ENCODE assay signal across 22 cellular contexts in the genomic region with DNA sequence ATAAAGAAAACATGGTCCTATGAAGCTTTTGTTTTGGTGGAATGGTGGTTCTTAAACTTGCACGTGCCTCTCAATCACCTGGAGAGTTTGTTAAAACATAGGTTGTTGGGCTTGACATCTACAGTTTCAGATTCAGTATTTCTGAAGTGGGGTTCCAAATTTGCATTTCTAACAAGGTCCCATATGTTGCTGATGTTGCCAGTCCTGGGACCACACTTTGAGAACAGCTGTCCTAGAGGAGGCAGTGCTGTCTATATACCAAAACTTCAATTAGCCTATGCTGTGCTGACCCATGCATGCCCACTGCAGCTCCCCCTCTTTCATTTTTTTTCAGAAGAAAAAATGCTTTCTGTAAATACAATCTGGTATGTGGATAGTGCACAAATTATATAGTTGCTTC. TPM values are rescaled to one million over a fixed set of nuclear protein-coding genes. Genes with fewer than 3 reads are reported as not detected.
DNase-seq lines count a peak whose midpoint lies in the region; ATAC-seq, FAIRE-seq and TF ChIP-seq lines count a peak whose summit lies in the region.
"Had no signal": no experiment of that assay in that cellular context is flagged by ENCODE, and none has a peak within 500 bp of the region (broad histone marks: within the 10 kb centered on the region; RNA-seq: fewer than 3 reads in every experiment).

No MANE protein-coding gene starts in this region.

- H3K36me3 ChIP-seq in GM12878 (ENCODE audit: control insufficient read depth in 2 of 2, insufficient read depth in 2 of 2, low read length in 1 of 2) = peaks cover 0 to 3% of the 10 kb centered on the region in 2 experiments; a peak in 1 of 4 replicates
- H3K36me3 ChIP-seq in transverse colon = no peaks in the 10 kb centered on the region
- H3K36me3 ChIP-seq in sigmoid colon = no peaks in the 10 kb centered on the region
- H3K36me3 ChIP-seq: upper lobe of left lung had no signal

- FAIRE-seq in GM12878 (lab: Jason Lieb, UNC) = no peak

- H3K27ac ChIP-seq in GM12878 (ENCODE audit: control insufficient read depth, insufficient read depth) (no peak overlapping the region), transverse colon (no peak overlapping the region), sigmoid colon (no peak overlapping the region)
- H3K27ac ChIP-seq: hepatocyte, upper lobe of left lung, VCaP had no signal

- CTCF ChIA-PET in GM12878 (lab: Yijun Ruan, JAX) = interaction anchor here (0.5 to 1.2 kb wide), 7 partner anchors 9 to 571 kb away, joined by 3 read pairs; no protein-coding TSS in a partner anchor

- H3K4me3 ChIP-seq in GM12878 (no peak overlapping the region), transverse colon (no peak overlapping the region), sigmoid colon (no peak overlapping the region)
- H3K4me3 ChIP-seq: hepatocyte, lung, upper lobe of left lung had no signal

- no peaks in the 10 kb centered on the region for H3K27me3 ChIP-seq in GM12878 (replicated peaks in 1 of 2; ENCODE audit: control insufficient read depth in 2 of 2, insufficient read depth in 2 of 2, low read length in 1 of 2)
- no peaks in the 10 kb centered on the region for H3K27me3 ChIP-seq in transverse colon
- no peaks in the 10 kb centered on the region for H3K27me3 ChIP-seq in sigmoid colon
- H3K27me3 ChIP-seq: hepatocyte, upper lobe of left lung had no signal

- TF ChIP-seq RAD21 in GM12878 (IDR thresholded peaks at IDR 0.05; ENCODE audit: insufficient read depth, low read depth, low read length) = no peak

- H3K9ac ChIP-seq in GM12878 (ENCODE audit: control insufficient read depth, insufficient read depth, low read length) = no peak overlapping the region

- ATAC-seq in GM19397 (IDR thresholded peaks at IDR 0.05; ENCODE audit: unreplicated experiment) = peak; percentile 71
- peak; percentile 71 for ATAC-seq in HG03045 (IDR thresholded peaks at IDR 0.05; ENCODE audit: unreplicated experiment)
- peak; percentile 68 for ATAC-seq in GM12878
- ATAC-seq in GM19351 (IDR thresholded peaks at IDR 0.05; ENCODE audit: unreplicated experiment) = no peak
- ATAC-seq: right cardiac atrium; stimulated activated naive CD8-positive, alpha-beta T cell treated with anti-CD3 and anti-CD28 coated beads, Interleukin-15, Interleukin-2, amounts not matched to agents 100 U/mL and 50 U/mL, for 24 hours; T-cell had no signal

- RAD21 ChIA-PET in GM12878 (lab: Charles Lee; ENCODE audit: unreplicated experiment) = interaction anchor here (1.3 to 1.6 kb wide), 3 partner anchors 19 to 108 kb away, joined by 3 to 4 read pairs (median 4); no protein-coding TSS in a partner anchor

- intact Hi-C loops in GM12878 (cut with micrococcal nuclease; ENCODE audit: unreplicated experiment) (no loop called here), transverse colon (cut with DNase I; ENCODE audit: low total_unique reads) (no loop called here), sigmoid colon (cut with DNase I) (no loop called here)

- POLR2A ChIA-PET in GM12878 (lab: Charles Lee) = no interaction called here

- WGBS in GM12878 (ENCODE audit: insufficient coverage, insufficient replicate concordance, low lambda C conversion rate, missing lambda C conversion rate) = 100% methylated on average over 1 of the region's 1 CpG
- WGBS in transverse colon (ENCODE audit: low coverage in 1 of 2), 2 donors = 73 to 76% methylated on average over 1 of the region's 1 CpG
- WGBS in sigmoid colon, 2 donors = 81 to 83% methylated on average over 1 of the region's 1 CpG

- SMC1A ChIA-PET in GM12878 (lab: Charles Lee; ENCODE audit: uncharacterized antibody, unreplicated experiment) = interaction anchor here (0.8 to 2.8 kb wide), 8 partner anchors 10 to 122 kb away, joined by 3 to 15 read pairs (median 4); no protein-coding TSS in a partner anchor

- no peak overlapping the region for H3K4me2 ChIP-seq in GM12878 (ENCODE audit: control insufficient read depth, insufficient read depth)
- H3K4me2 ChIP-seq: hepatocyte had no signal

- TF ChIP-seq EP300 in GM12878 (IDR thresholded peaks at IDR 0.05; ENCODE audit: borderline replicate concordance in 1 of 2, control insufficient read depth in 1 of 2, low read depth in 2 of 2, low read length in 2 of 2) (no peak), transverse colon (IDR thresholded peaks at IDR 0.05; ENCODE audit: low read depth) (no peak), sigmoid colon (IDR thresholded peaks at IDR 0.05) (no peak)

- H3K4me1 ChIP-seq in GM12878 (ENCODE audit: control insufficient read depth, insufficient read depth, low read length) = no peaks in the 10 kb centered on the region
- H3K4me1 ChIP-seq in transverse colon = no peaks in the 10 kb centered on the region
- H3K4me1 ChIP-seq in sigmoid colon = no peaks in the 10 kb centered on the region
- H3K4me1 ChIP-seq: upper lobe of left lung had no signal

- H4K20me1 ChIP-seq in GM12878 (ENCODE audit: control insufficient read depth, insufficient read depth) = no peaks in the 10 kb centered on the region

- TF ChIP-seq POLR2A in GM12878 (IDR thresholded peaks at IDR 0.05; ENCODE audit: low read depth, low read length) = no peak
- TF ChIP-seq POLR2A in transverse colon (IDR thresholded peaks at IDR 0.05) = no peak
- no peak for TF ChIP-seq POLR2A in sigmoid colon (IDR thresholded peaks at IDR 0.05)

- H3K79me2 ChIP-seq in GM12878 (ENCODE audit: control insufficient read depth, insufficient read depth, low read length) = peaks cover 4% of the 10 kb centered on the region

- DNase-seq in DMS 273 treated with DMSO at 0.1 percent for 48 hours (lab: John Stamatoyannopoulos, UW) (peak; percentile 50), GM12878 (ENCODE audit: low read depth, low spot score) (no peak), transverse colon (no peak), sigmoid colon (no peak), foreskin melanocyte (no peak)
- DNase-seq: activated CD4-positive, alpha-beta T cell treated with anti-CD3 and anti-CD28 coated beads, Interleukin-2, amount 50 U/mL, for 48 hours; activated naive CD4-positive, alpha-beta T cell treated with anti-CD3 and anti-CD28 coated beads for 36 hours; aorta; CD4-positive, alpha-beta T cell; cerebellar nuclear complex; Karpas-422; NCI-H345; right cardiac atrium; stimulated activated naive CD8-positive, alpha-beta T cell treated with anti-CD3 and anti-CD28 coated beads, Interleukin-15, Interleukin-2, amounts not matched to agents 100 U/mL and 50 U/mL, for 24 hours; T-cell; upper lobe of left lung had no signal

- no peak overlapping the region for H2AFZ ChIP-seq in GM12878 (ENCODE audit: control insufficient read depth, low read depth, low read length)
- H2AFZ ChIP-seq: hepatocyte had no signal

- in situ Hi-C loops in GM12878 (cut with MboI) = no loop called here
- in situ Hi-C loops in transverse colon (cut with MboI; ENCODE audit: low pct_ligation_motif_present in 1 of 4, low pct_unique_long_range_greater_than_20kb in 1 of 4, low sequenced_read_pairs in 3 of 4) = no loop called here

- BruUV-seq in GM12878 (replicated peaks; lab: Mats Ljungman, UMichigan) = no TSS peak

- TF ChIP-seq CTCF in GM12878 (IDR thresholded peaks at IDR 0.05 in 2 of 3, conservative IDR thresholded peaks at IDR 0.05 in 1 of 3; ENCODE audit: control insufficient read depth in 2 of 3, extremely low read depth in 1 of 3, insufficient read depth in 1 of 3, low read depth in 3 of 3, low read length in 3 of 3) (no peak), transverse colon (IDR thresholded peaks at IDR 0.05) (no peak), sigmoid colon (IDR thresholded peaks at IDR 0.05) (no peak)

- peaks cover 5% of the 10 kb centered on the region; the same call in 2 of the 3 replicates for H3K9me3 ChIP-seq in GM12878 (replicated peaks; ENCODE audit: control insufficient read depth, insufficient read depth, low read length)
- H3K9me3 ChIP-seq in transverse colon = no peaks in the 10 kb centered on the region
- no peaks in the 10 kb centered on the region for H3K9me3 ChIP-seq in sigmoid colon
- H3K9me3 ChIP-seq: upper lobe of left lung had no signal

TF ChIP-seq in GM12878, 131 proteins besides CTCF, POLR2A, EP300 and RAD21 (continues in another document):
- TF ChIP-seq YBX1 (IDR thresholded peaks at IDR 0.05) (no peak), GABPA (IDR thresholded peaks at IDR 0.05; ENCODE audit: low read depth) (no peak)
- TF ChIP-seq, protein P1, sequence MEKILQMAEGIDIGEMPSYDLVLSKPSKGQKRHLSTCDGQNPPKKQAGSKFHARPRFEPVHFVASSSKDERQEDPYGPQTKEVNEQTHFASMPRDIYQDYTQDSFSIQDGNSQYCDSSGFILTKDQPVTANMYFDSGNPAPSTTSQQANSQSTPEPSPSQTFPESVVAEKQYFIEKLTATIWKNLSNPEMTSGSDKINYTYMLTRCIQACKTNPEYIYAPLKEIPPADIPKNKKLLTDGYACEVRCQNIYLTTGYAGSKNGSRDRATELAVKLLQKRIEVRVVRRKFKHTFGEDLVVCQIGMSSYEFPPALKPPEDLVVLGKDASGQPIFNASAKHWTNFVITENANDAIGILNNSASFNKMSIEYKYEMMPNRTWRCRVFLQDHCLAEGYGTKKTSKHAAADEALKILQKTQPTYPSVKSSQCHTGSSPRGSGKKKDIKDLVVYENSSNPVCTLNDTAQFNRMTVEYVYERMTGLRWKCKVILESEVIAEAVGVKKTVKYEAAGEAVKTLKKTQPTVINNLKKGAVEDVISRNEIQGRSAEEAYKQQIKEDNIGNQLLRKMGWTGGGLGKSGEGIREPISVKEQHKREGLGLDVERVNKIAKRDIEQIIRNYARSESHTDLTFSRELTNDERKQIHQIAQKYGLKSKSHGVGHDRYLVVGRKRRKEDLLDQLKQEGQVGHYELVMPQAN (conservative IDR thresholded peaks at IDR 0.05) = no peak

RNA-seq across cellular contexts. Expression of a gene that starts 31.3 kb away (rescaled TPM):
- 103 and 111 TPM in 2 replicates for total RNA-seq in GM12878 (2013; cell fraction: nucleolus; rRNA removed)
- total RNA-seq in GM12878 (2014; rRNA removed) (37.2 and 44.0 TPM in 2 replicates), GM12878 (2014; rRNA removed; fragmentation: Illumina TruSeq; extraction: Trizol) (49.7 and 52.1 TPM in 2 replicates), GM12878 (2021) (35.0 and 36.0 TPM in 2 replicates), transverse colon (10 to 100 TPM in 3 of 4 donors, 1 to 10 TPM in 1; 9.4 to 25.9 (median 16.6) TPM), sigmoid colon (10 to 100 TPM; 16.0 to 45.1 (median 32.9) TPM)
- 10.0 TPM for polyA plus RNA-seq in GM12878 (2011; ENCODE audit: low read depth)
- polyA plus RNA-seq in GM12878 (2011; rRNA removed) (54.2 and 77.4 TPM in 2 replicates), GM12878 (2014; fragmentation: Illumina TruSeq; extraction: Trizol) (37.9 and 53.6 TPM in 2 replicates), GM12878 (2014; fragmentation: Nextera tagmentation; extraction: Ambion mirVana) (10 to 100 TPM; 12.2 to 16.2 TPM), GM12878 (2014; rRNA removed) (18.8 and 20.7 TPM in 2 replicates), GM12878 (2016; fragmentation: Nextera tagmentation; extraction: Ambion mirVana) (10 to 100 TPM; 27.5 to 29.2 TPM), sigmoid colon (10 to 100 TPM in 1 of 3 donors, 1 to 10 TPM in 2; 1.8 to 11.7 (median 3.7) TPM)
- polyA plus RNA-seq in GM12878 (2011; cell fraction: cytosol; rRNA removed) = 22.5 and 23.1 TPM in 2 replicates
- polyA plus RNA-seq in GM12878 (2011; cell fraction: nucleus; rRNA removed) = 31.0 and 45.6 TPM in 2 replicates
- polyA plus RNA-seq in GM12878 (2012) = 18.4 and 25.2 TPM in 2 replicates
- 61.7 and 118 TPM in 2 replicates for polyA minus RNA-seq in GM12878 (2011; rRNA and poly(A)+ RNA removed)
- 27.9 and 28.1 TPM in 2 replicates for polyA minus RNA-seq in GM12878 (2011; cell fraction: cytosol; rRNA and poly(A)+ RNA removed)
- 67.2 and 83.0 TPM in 2 replicates for polyA minus RNA-seq in GM12878 (2011; cell fraction: nucleus; rRNA and poly(A)+ RNA removed)
